10 cellular contexts compared by ENCODE assay signal in the genomic region with DNA sequence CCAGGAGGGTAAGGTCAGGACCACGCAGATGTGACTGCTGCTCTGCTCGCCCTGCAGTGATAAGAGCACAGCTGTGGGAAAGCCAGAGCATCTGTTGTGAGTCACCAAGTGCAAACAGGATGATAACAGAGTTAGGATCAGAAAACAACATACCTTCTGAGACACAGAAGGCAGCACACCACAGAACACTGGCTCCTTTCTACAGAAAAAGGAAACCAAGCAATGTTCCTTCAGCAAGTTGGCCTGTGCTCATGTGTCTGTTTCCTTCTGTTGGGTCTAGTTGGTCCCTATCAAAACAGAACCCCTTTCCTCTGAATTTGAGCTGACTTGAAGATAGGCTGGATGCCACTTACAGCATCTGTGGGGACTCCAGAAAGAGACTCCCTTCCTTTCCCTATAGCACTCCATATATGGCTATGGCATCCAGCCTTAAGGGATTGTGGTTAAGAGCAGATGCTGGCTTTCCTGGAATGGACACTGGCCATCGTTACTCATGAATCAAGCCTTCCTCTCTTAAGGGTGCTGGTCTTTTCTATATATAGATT.
DNase-seq lines count a peak whose midpoint lies in the region; ATAC-seq and TF ChIP-seq lines count a peak whose summit lies in the region.
"Had no signal": no experiment of that assay in that cellular context is flagged by ENCODE, and none has a peak within 500 bp of the region (broad histone marks: within the 10 kb centered on the region; RNA-seq: fewer than 3 reads in every experiment).

No MANE protein-coding gene starts in this region.

- H3K9me3 ChIP-seq in HCT116 (ENCODE audit: control insufficient read depth in 1 of 2, insufficient read depth in 1 of 2, low read depth in 1 of 2, low read length in 2 of 2) (no peaks in the 10 kb centered on the region), left ventricle myocardium inferior (replicated peaks) (no peaks in the 10 kb centered on the region), body of pancreas (no peaks in the 10 kb centered on the region)

- POLR2A ChIA-PET in HCT116 (lab: Charles Lee), result no interaction called here

- H3K4me2 ChIP-seq in HCT116 (ENCODE audit: low read length), result no peak overlapping the region

- no peak overlapping the region for H3K27ac ChIP-seq in HCT116 (ENCODE audit: low read depth, low read length)
- H3K27ac ChIP-seq in left ventricle myocardium inferior (replicated peaks), result peak overlapping the region; percentile 34
- no peak overlapping the region for H3K27ac ChIP-seq in body of pancreas

- H3K4me1 ChIP-seq in HCT116 (ENCODE audit: control insufficient read depth in 1 of 2, insufficient read depth in 2 of 2, low read length in 2 of 2) (peaks cover 0 to 7% of the 10 kb centered on the region in 2 experiments; a peak in 1 of 4 replicates), left ventricle myocardium inferior (peaks cover 11% of the 10 kb centered on the region), body of pancreas (peaks cover 8% of the 10 kb centered on the region)

- no peaks in the 10 kb centered on the region for H3K36me3 ChIP-seq in HCT116 (ENCODE audit: control insufficient read depth in 1 of 2, insufficient read depth in 2 of 2, low read length in 2 of 2)
- H3K36me3 ChIP-seq in left ventricle myocardium inferior, result no peaks in the 10 kb centered on the region
- no peaks in the 10 kb centered on the region for H3K36me3 ChIP-seq in body of pancreas (replicated peaks in 1 of 2; ENCODE audit: insufficient read depth in 1 of 2, low read depth in 2 of 2)

- ATAC-seq in HCT116 (peak; percentile 55; the same call in 1 of the 2 replicates), HG03469 (IDR thresholded peaks at IDR 0.05; ENCODE audit: unreplicated experiment) (no peak), GM21529 (IDR thresholded peaks at IDR 0.05; ENCODE audit: unreplicated experiment) (no peak), body of pancreas (no peak)

- TF ChIP-seq POLR2A in HCT116 (IDR thresholded peaks at IDR 0.05; ENCODE audit: borderline replicate concordance, extremely low read depth, insufficient read depth, insufficient read length) (no peak), body of pancreas (IDR thresholded peaks at IDR 0.05) (no peak)

- H2AFZ ChIP-seq in HCT116 (ENCODE audit: low read depth, low read length, poor library complexity, severe bottlenecking), result no peak overlapping the region

- no peak overlapping the region for H3K9ac ChIP-seq in HCT116 (ENCODE audit: low read length)

- intact Hi-C loops in HCT116 (cut with micrococcal nuclease) (no loop called here), left ventricle myocardium inferior (cut with micrococcal nuclease) (no loop called here), body of pancreas (cut with DNase I) (no loop called here)

- no peaks in the 10 kb centered on the region for H4K20me1 ChIP-seq in HCT116 (ENCODE audit: insufficient read depth)

- TF ChIP-seq CTCF in AG09319 (IDR thresholded peaks at IDR 0.05; ENCODE audit: low read depth, low read length) (no peak), HCT116 (IDR thresholded peaks at IDR 0.05 in 2 of 3, conservative IDR thresholded peaks at IDR 0.05 in 1 of 3; ENCODE audit: borderline replicate concordance in 1 of 3, insufficient read depth in 1 of 3, low read depth in 2 of 3, low read length in 2 of 3) (no peak), left ventricle myocardium inferior (IDR thresholded peaks at IDR 0.05; ENCODE audit: borderline replicate concordance) (no peak), body of pancreas (IDR thresholded peaks at IDR 0.05) (no peak)

- RAD21 ChIA-PET in HCT116 (lab: Charles Lee; ENCODE audit: low non-redundant PET in 1 of 2, low total read pairs in 2 of 2, uncharacterized antibody in 2 of 2, unreplicated experiment in 2 of 2), result no interaction called here

- H3K4me3 ChIP-seq in HCT116 (replicated peaks in 1 of 2; ENCODE audit: low read depth in 1 of 2, low read length in 2 of 2), result no peak overlapping the region
- no peak overlapping the region for H3K4me3 ChIP-seq in left ventricle myocardium inferior
- no peak overlapping the region for H3K4me3 ChIP-seq in body of pancreas

- no peaks in the 10 kb centered on the region for H3K79me2 ChIP-seq in HCT116 (ENCODE audit: insufficient read depth, low read length)

- 50 to 51% methylated on average over 3 of the region's 3 CpGs for WGBS in body of pancreas, 2 donors

- DNase-seq in AG09319 (ENCODE audit: extremely low read depth, low read depth) (peak; percentile 81), HCT116 (ENCODE audit: low read depth, low spot score) (no peak), SW480 (ENCODE audit: low spot score) (peak; percentile 30), left ventricle myocardium inferior (no peak), body of pancreas (no peak)
- DNase-seq in effector CD8-positive, alpha-beta T cell (lab: John Stamatoyannopoulos, UW), result no peak
- DNase-seq: activated CD4-positive, alpha-beta T cell treated with anti-CD3 and anti-CD28 coated beads for 4 hours; GDM1 had no signal

- no peaks in the 10 kb centered on the region for H3K9me2 ChIP-seq in HCT116 (ENCODE audit: insufficient read depth)

- no peak for TF ChIP-seq RAD21 in HCT116 (IDR thresholded peaks at IDR 0.05; ENCODE audit: low read depth)

- H3K27me3 ChIP-seq in HCT116 (ENCODE audit: insufficient read depth, low read length), result no peaks in the 10 kb centered on the region
- H3K27me3 ChIP-seq in left ventricle myocardium inferior (ENCODE audit: low read depth), result no peaks in the 10 kb centered on the region
- no peaks in the 10 kb centered on the region for H3K27me3 ChIP-seq in body of pancreas

- CTCF ChIA-PET in HCT116 (lab: Charles Lee), result no interaction called here

- no TSS peak for BruUV-seq in HCT116 (replicated peaks; lab: Mats Ljungman, UMichigan)

TF ChIP-seq in HCT116, 20 proteins besides CTCF, POLR2A, EP300 and RAD21:
- no peak for TF ChIP-seq SIN3A (IDR thresholded peaks at IDR 0.05; ENCODE audit: low read depth)
- no peak for TF ChIP-seq SP1 (IDR thresholded peaks at IDR 0.05; ENCODE audit: low read depth)
- no peak for TF ChIP-seq EZH2phosphoT487 (IDR thresholded peaks at IDR 0.05; ENCODE audit: borderline replicate concordance)
- no peak for TF ChIP-seq ZFX (IDR thresholded peaks at IDR 0.05)
- TF ChIP-seq CBX3 (IDR thresholded peaks at IDR 0.05; ENCODE audit: low read depth), result no peak
- TF ChIP-seq CEBPB (IDR thresholded peaks at IDR 0.05; ENCODE audit: low read depth), result no peak
- no peak for TF ChIP-seq POLR2AphosphoS5 (IDR thresholded peaks at IDR 0.05; ENCODE audit: low read depth, low read length)
- TF ChIP-seq YY1 (IDR thresholded peaks at IDR 0.05; ENCODE audit: extremely low read depth, insufficient replicate concordance, low read depth, low read length), result no peak
- TF ChIP-seq TCF7L2 (IDR thresholded peaks at IDR 0.05; ENCODE audit: borderline replicate concordance, extremely low read depth, insufficient read depth, insufficient read length), result no peak
- no peak for TF ChIP-seq EGR1 (IDR thresholded peaks at IDR 0.05; ENCODE audit: low read depth)
- no peak for TF ChIP-seq FOSL1 (IDR thresholded peaks at IDR 0.05; ENCODE audit: low read depth)

Comparison
In these comparisons a context has a peak if more than half of its experiments do, and no peak if none do; other contexts are left out.
1. DNase-seq: peak in AG09319 (single experiment) and SW480 (single experiment); none in HCT116 (single experiment), left ventricle myocardium inferior (single experiment), body of pancreas (0 of 4) and effector CD8-positive, alpha-beta T cell (single experiment).